ENCODE assay signal across 10 cellular contexts in genomic region chr2:98768765-98769476, GRCh38. TPM values are rescaled to one million over a fixed set of nuclear protein-coding genes. Genes with fewer than 3 reads are reported as not detected.
DNase-seq lines count a peak whose midpoint lies in the region; ATAC-seq and TF ChIP-seq lines count a peak whose summit lies in the region.
"Had no signal": no experiment of that assay in that cellular context is flagged by ENCODE, and none has a peak within 500 bp of the region (broad histone marks: within the 10 kb centered on the region; RNA-seq: fewer than 3 reads in every experiment).

No MANE protein-coding gene starts in this region.

- H3K4me1 ChIP-seq in CD8-positive, alpha-beta memory T cell (ENCODE audit: insufficient read depth, low read length) = peaks cover 72% of the 10 kb centered on the region
- H3K4me1 ChIP-seq in KMS-11 (ENCODE audit: low read depth, poor library complexity, severe bottlenecking) (peaks cover 65% of the 10 kb centered on the region), left lung (peaks cover 10 to 83% of the 10 kb centered on the region in 2 donors), Karpas-422 (ENCODE audit: low read length) (peaks cover 14% of the 10 kb centered on the region)
- H3K4me1 ChIP-seq: colonic mucosa had no signal

- H3K36me3 ChIP-seq in CD8-positive, alpha-beta memory T cell (ENCODE audit: insufficient read depth, low read length) = no peaks in the 10 kb centered on the region
- H3K36me3 ChIP-seq in KMS-11 (ENCODE audit: insufficient read depth) = no peaks in the 10 kb centered on the region
- H3K36me3 ChIP-seq in left lung = no peaks in the 10 kb centered on the region
- no peaks in the 10 kb centered on the region for H3K36me3 ChIP-seq in Karpas-422 (ENCODE audit: insufficient read depth, low read length)
- H3K36me3 ChIP-seq: colonic mucosa had no signal

- H2AFZ ChIP-seq in KMS-11 (ENCODE audit: low read depth) (peak overlapping the region; percentile 45; the same call in 1 of the 2 replicates), Karpas-422 (ENCODE audit: low read length) (no peak overlapping the region)

- H4K20me1 ChIP-seq in KMS-11 (ENCODE audit: insufficient read depth) (no peaks in the 10 kb centered on the region), Karpas-422 (ENCODE audit: insufficient read depth, low read depth, low read length) (no peaks in the 10 kb centered on the region)

- no peaks in the 10 kb centered on the region for H3K27me3 ChIP-seq in CD8-positive, alpha-beta memory T cell (ENCODE audit: insufficient read depth, low read length, poor library complexity, severe bottlenecking)
- H3K27me3 ChIP-seq in KMS-11 (ENCODE audit: insufficient read depth, low read depth) (no peaks in the 10 kb centered on the region), left lung (no peaks in the 10 kb centered on the region), Karpas-422 (ENCODE audit: low read length) (no peaks in the 10 kb centered on the region)
- H3K27me3 ChIP-seq: colonic mucosa had no signal

- CTCF ChIA-PET in CD8-positive, alpha-beta memory T cell (lab: Charles Lee) = interaction anchor here (0.9 to 3.5 kb wide), 6 partner anchors 9 to 120 kb away, joined by 3 to 23 read pairs (median 4); no protein-coding TSS in a partner anchor

- H3K4me3 ChIP-seq in CD8-positive, alpha-beta memory T cell (ENCODE audit: low read length) = peak overlapping the region; percentile 36
- no peak overlapping the region for H3K4me3 ChIP-seq in KMS-11 (IDR thresholded peaks at IDR 0.05; ENCODE audit: insufficient read depth, low read depth, low read length)
- H3K4me3 ChIP-seq in left lung = no peak overlapping the region
- H3K4me3 ChIP-seq in Karpas-422 (ENCODE audit: low read length) = no peak overlapping the region
- H3K4me3 ChIP-seq: colonic mucosa had no signal

- peak; percentile 6 for ATAC-seq in activated T-helper 17 cell treated with anti-CD3 and anti-CD28 coated beads, Interleukin-2, amount 50 U/mL, for 72 hours (replicated peaks)
- ATAC-seq in left lung (peak; percentile 36), HG03139 (IDR thresholded peaks at IDR 0.05; ENCODE audit: unreplicated experiment) (no peak), GM21423 (IDR thresholded peaks at IDR 0.05; ENCODE audit: unreplicated experiment) (no peak)
- no peak for ATAC-seq in stimulated activated memory B cell treated with anti-CD40 and anti-IgM and Interleukin-4, amounts not matched to agents 10 μg/mL and 1 μg/mL and 100 μg/mL, for 72 hours

- no peaks in the 10 kb centered on the region for H3K9me3 ChIP-seq in CD8-positive, alpha-beta memory T cell (ENCODE audit: low read length)
- H3K9me3 ChIP-seq in left lung = no peaks in the 10 kb centered on the region
- no peaks in the 10 kb centered on the region for H3K9me3 ChIP-seq in Karpas-422 (ENCODE audit: low read length)
- H3K9me3 ChIP-seq: colonic mucosa had no signal

- no peaks in the 10 kb centered on the region for H3K9me2 ChIP-seq in Karpas-422 (replicated peaks; ENCODE audit: insufficient read depth, low read length)

- no peak overlapping the region for H3K27ac ChIP-seq in CD8-positive, alpha-beta memory T cell (ENCODE audit: low read depth, low read length)
- H3K27ac ChIP-seq in KMS-11 (peak overlapping the region; percentile 5; the same call in 1 of the 2 replicates), left lung (no peak overlapping the region), Karpas-422 (ENCODE audit: low read length) (no peak overlapping the region)
- H3K27ac ChIP-seq: colonic mucosa had no signal

- no peak for TF ChIP-seq CTCF in KMS-11 (conservative IDR thresholded peaks at IDR 0.05; ENCODE audit: low read depth, low read length)
- TF ChIP-seq CTCF in left lung (IDR thresholded peaks at IDR 0.05) = no peak

- POLR2A ChIA-PET in CD8-positive, alpha-beta memory T cell (lab: Charles Lee) = interaction anchor here (3.3 kb wide), 1 partner anchor 36 kb away, joined by 94 read pairs; the partner anchor contains the start of gene MGAT4A

- H3K4me2 ChIP-seq in KMS-11 = peak overlapping the region; percentile 68
- no peak overlapping the region for H3K4me2 ChIP-seq in Karpas-422 (ENCODE audit: low read depth, low read length, poor library complexity, severe bottlenecking)

- H3K4me1 Mint-ChIP-seq in CD8-positive, alpha-beta memory T cell = peaks cover 79 to 92% (median 88%) of the 10 kb centered on the region in 3 donors
- H3K4me1 Mint-ChIP-seq in activated T-helper 17 cell treated with anti-CD3 and anti-CD28 coated beads, Interleukin-2, amount 50 U/mL, for 72 hours = peaks cover 69% of the 10 kb centered on the region
- H3K4me1 Mint-ChIP-seq in stimulated activated memory B cell treated with anti-CD40 and anti-IgM and Interleukin-4, amounts not matched to agents 10 μg/mL and 1 μg/mL and 100 μg/mL, for 72 hours = peaks cover 55% of the 10 kb centered on the region

- peak overlapping the region; percentile 62 to 90 (median 70) for H3K4me3 Mint-ChIP-seq in CD8-positive, alpha-beta memory T cell
- peak overlapping the region; percentile 88 for H3K4me3 Mint-ChIP-seq in activated T-helper 17 cell treated with anti-CD3 and anti-CD28 coated beads, Interleukin-2, amount 50 U/mL, for 72 hours
- H3K4me3 Mint-ChIP-seq in stimulated activated memory B cell treated with anti-CD40 and anti-IgM and Interleukin-4, amounts not matched to agents 10 μg/mL and 1 μg/mL and 100 μg/mL, for 72 hours = no peak overlapping the region

- intact Hi-C loops in left lung (cut with DNase I) = no loop called here

- peaks cover 0 to 11% (median 5%) of the 10 kb centered on the region in 3 donors for H3K36me3 Mint-ChIP-seq in CD8-positive, alpha-beta memory T cell
- peaks cover 9% of the 10 kb centered on the region for H3K36me3 Mint-ChIP-seq in activated T-helper 17 cell treated with anti-CD3 and anti-CD28 coated beads, Interleukin-2, amount 50 U/mL, for 72 hours (ENCODE audit: low read depth)
- H3K36me3 Mint-ChIP-seq in stimulated activated memory B cell treated with anti-CD40 and anti-IgM and Interleukin-4, amounts not matched to agents 10 μg/mL and 1 μg/mL and 100 μg/mL, for 72 hours = no peaks in the 10 kb centered on the region

- peak overlapping the region; percentile 86 to 100 (median 97) for H3K27ac Mint-ChIP-seq in CD8-positive, alpha-beta memory T cell
- peak overlapping the region; percentile 86 for H3K27ac Mint-ChIP-seq in activated T-helper 17 cell treated with anti-CD3 and anti-CD28 coated beads, Interleukin-2, amount 50 U/mL, for 72 hours
- no peak overlapping the region for H3K27ac Mint-ChIP-seq in stimulated activated memory B cell treated with anti-CD40 and anti-IgM and Interleukin-4, amounts not matched to agents 10 μg/mL and 1 μg/mL and 100 μg/mL, for 72 hours

- no peaks in the 10 kb centered on the region for H3K79me2 ChIP-seq in KMS-11 (ENCODE audit: insufficient read depth, low read depth)
- H3K79me2 ChIP-seq in Karpas-422 (ENCODE audit: low read length) = no peaks in the 10 kb centered on the region

- peaks cover 0 to 2% of the 10 kb centered on the region in 2 donors for H3K27me3 Mint-ChIP-seq in CD8-positive, alpha-beta memory T cell
- no peaks in the 10 kb centered on the region for H3K27me3 Mint-ChIP-seq in activated T-helper 17 cell treated with anti-CD3 and anti-CD28 coated beads, Interleukin-2, amount 50 U/mL, for 72 hours
- H3K27me3 Mint-ChIP-seq in stimulated activated memory B cell treated with anti-CD40 and anti-IgM and Interleukin-4, amounts not matched to agents 10 μg/mL and 1 μg/mL and 100 μg/mL, for 72 hours = no peaks in the 10 kb centered on the region

- H3K9me3 Mint-ChIP-seq in CD8-positive, alpha-beta memory T cell = no peaks in the 10 kb centered on the region
- no peaks in the 10 kb centered on the region for H3K9me3 Mint-ChIP-seq in activated T-helper 17 cell treated with anti-CD3 and anti-CD28 coated beads, Interleukin-2, amount 50 U/mL, for 72 hours
- no peaks in the 10 kb centered on the region for H3K9me3 Mint-ChIP-seq in stimulated activated memory B cell treated with anti-CD40 and anti-IgM and Interleukin-4, amounts not matched to agents 10 μg/mL and 1 μg/mL and 100 μg/mL, for 72 hours

- DNase-seq in CD8-positive, alpha-beta memory T cell = no peak
- no peak for DNase-seq in left lung
- no peak for DNase-seq in Karpas-422
- DNase-seq: colonic mucosa, SW 1271 had no signal

- H3K9ac ChIP-seq in KMS-11 (no peak overlapping the region; the same call in 1 of the 2 replicates), Karpas-422 (ENCODE audit: low read length) (no peak overlapping the region)

RNA-seq across cellular contexts. Expression of gene MGAT4A, which starts 38.0 kb away (rescaled TPM):
- total RNA-seq in CD8-positive, alpha-beta memory T cell = 10 to 100 TPM; 65.2 to 66.8 TPM
- 211 TPM for polyA plus RNA-seq in CD8-positive, alpha-beta memory T cell
- total RNA-seq in activated T-helper 17 cell treated with anti-CD3 and anti-CD28 coated beads, Interleukin-2, amount 50 U/mL, for 72 hours = 10 to 100 TPM; 79.7 to 99.0 TPM
- 10 to 100 TPM; 51.7 to 79.8 TPM for total RNA-seq in left lung
- total RNA-seq in Karpas-422 (2014; rRNA removed; shearing (Covaris generic); ENCODE audit: low replicate concordance) = 0.15 and 0.43 TPM in 2 replicates

Comparison
In these comparisons a context has a peak if more than half of its experiments do, and no peak if none do; other contexts are left out.
1. ATAC-seq: peak in activated T-helper 17 cell treated with anti-CD3 and anti-CD28 coated beads, Interleukin-2, amount 50 U/mL, for 72 hours (single experiment) and left lung (single experiment); none in stimulated activated memory B cell treated with anti-CD40 and anti-IgM and Interleukin-4, amounts not matched to agents 10 μg/mL and 1 μg/mL and 100 μg/mL, for 72 hours (single experiment), HG03139 (single experiment) and GM21423 (single experiment).
2. RNA of gene MGAT4A, which starts 38.0 kb away (total RNA-seq): 79.7 to 99.0 TPM in activated T-helper 17 cell treated with anti-CD3 and anti-CD28 coated beads, Interleukin-2, amount 50 U/mL, for 72 hours, 51.7 to 79.8 TPM in left lung and 65.2 to 66.8 TPM in CD8-positive, alpha-beta memory T cell; 0.15 to 0.43 TPM in Karpas-422; every median in the first group is over 10 times any median in the second.